In the genomic region with DNA sequence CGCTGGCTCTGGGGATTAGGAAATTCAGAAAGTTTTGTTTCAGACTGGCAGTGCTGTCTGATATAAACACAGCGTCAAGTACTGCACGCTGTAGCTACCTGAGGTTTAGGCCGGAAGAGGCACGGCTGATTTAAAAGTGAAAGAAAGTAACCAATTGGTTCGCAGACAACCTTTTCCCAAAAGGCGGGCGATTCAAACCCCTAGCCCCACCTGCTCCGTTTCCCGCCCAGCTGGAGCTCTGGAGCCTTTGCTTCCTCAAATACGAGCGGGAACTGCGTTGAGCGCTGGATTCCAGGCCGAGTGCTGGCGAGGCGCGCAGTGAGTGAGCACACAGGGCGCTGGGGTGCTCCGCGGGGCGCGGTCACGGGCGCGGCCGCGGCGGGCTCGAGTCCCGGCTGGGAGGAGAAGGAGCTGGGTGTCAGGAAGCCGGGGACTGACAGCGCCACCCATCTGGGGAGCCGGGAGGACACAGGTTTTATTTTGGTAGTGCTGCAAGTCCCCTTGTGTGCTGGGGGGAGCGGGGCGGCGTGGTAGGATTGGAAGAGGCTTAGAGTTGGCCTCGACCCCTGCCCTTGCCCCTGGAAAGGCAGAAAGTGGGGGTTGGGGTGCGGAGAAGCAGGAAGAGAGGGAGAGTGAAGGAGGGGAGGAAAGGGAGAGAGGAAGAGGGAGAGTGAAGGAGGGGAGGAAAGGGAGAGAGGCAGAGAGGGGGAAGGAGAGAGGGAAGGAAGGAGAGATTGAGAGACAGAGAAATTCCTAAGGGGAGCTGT, we compare ENCODE assay signal across 8 cellular contexts. TPM values are rescaled to one million over a fixed set of nuclear protein-coding genes. Genes with fewer than 3 reads are reported as not detected.
DNase-seq lines count a peak whose midpoint lies in the region; ATAC-seq, FAIRE-seq and TF ChIP-seq lines count a peak whose summit lies in the region.

No MANE protein-coding gene starts in this region.

- H3K4me1 ChIP-seq in keratinocyte (ENCODE audit: control insufficient read depth, extremely low read depth, insufficient read depth, low read length) = peaks cover 23% of the 10 kb centered on the region

- H4K20me1 ChIP-seq in keratinocyte (ENCODE audit: control insufficient read depth, extremely low read depth, insufficient read depth, low read length) = no peaks in the 10 kb centered on the region

- no peaks in the 10 kb centered on the region for H3K9me3 ChIP-seq in keratinocyte (ENCODE audit: control insufficient read depth, low read depth, low read length)

- FAIRE-seq in keratinocyte (lab: Jason Lieb, UNC) = peak; percentile 68

- TF ChIP-seq CTCF in keratinocyte (optimal IDR thresholded peaks at IDR 0.05 in 1 of 3, IDR thresholded peaks at IDR 0.05 in 1 of 3, conservative IDR thresholded peaks at IDR 0.05 in 1 of 3; ENCODE audit: extremely low read depth in 1 of 3, insufficient read depth in 2 of 3, low read length in 3 of 3) = peak in 2 of 3 experiments; percentile 6 to 39

- peak; percentile 56 for DNase-seq in 8988T
- peak; percentile 90 to 94 for DNase-seq in NCI-H2081 (lab: John Stamatoyannopoulos, UW)
- DNase-seq in activated CD4-positive, CD25-positive, alpha-beta regulatory T cell treated with anti-CD3 and anti-CD28 coated beads, Interleukin-2, amount 50 U/mL, for 16 hours (ENCODE audit: low read depth, low spot score) = peak; percentile 45
- peak; percentile 56 for DNase-seq in cerebellar cortex (ENCODE audit: low spot score)
- DNase-seq in keratinocyte (ENCODE audit: low read depth, low spot score) = peak; percentile 33
- peak; percentile 86 for DNase-seq in stimulated activated CD4-positive, alpha-beta T cell treated with anti-CD3 and anti-CD28 coated beads, Interleukin-15, amount 100 ng/mL, for 24 hours

- H3K4me2 ChIP-seq in keratinocyte (ENCODE audit: control insufficient read depth, extremely low read depth, insufficient read depth, low read depth, low read length) = peak overlapping the region; percentile 96

- peaks cover 14% of the 10 kb centered on the region for H3K79me2 ChIP-seq in keratinocyte (ENCODE audit: control insufficient read depth, insufficient read depth, low read length)

- ATAC-seq in GM18511 (IDR thresholded peaks at IDR 0.05; ENCODE audit: unreplicated experiment) = peak; percentile 56
- ATAC-seq in HG03039 (IDR thresholded peaks at IDR 0.05; ENCODE audit: unreplicated experiment) = peak; percentile 48

- H3K27ac ChIP-seq in keratinocyte (ENCODE audit: control insufficient read depth, insufficient read depth, low read length) = peak overlapping the region; percentile 16

- no peaks in the 10 kb centered on the region for H3K9me1 ChIP-seq in keratinocyte (ENCODE audit: control insufficient read depth, extremely low read depth, insufficient read depth, low read length)

- H3K27me3 ChIP-seq in keratinocyte (ENCODE audit: control insufficient read depth, extremely low read depth, insufficient read depth, low read length) = no peaks in the 10 kb centered on the region

- H3K4me3 ChIP-seq in keratinocyte (ENCODE audit: control insufficient read depth in 2 of 3, extremely low read depth in 1 of 3, insufficient read depth in 2 of 3, low read depth in 1 of 3, low read length in 3 of 3) = peak overlapping the region; percentile 45 to 72 (median 72)

- peak overlapping the region; percentile 70 for H2AFZ ChIP-seq in keratinocyte (ENCODE audit: control insufficient read depth, low read length)

- dilution Hi-C loops in keratinocyte (cut with MboI; ENCODE audit: extremely low pct_ligation_motif_present, low sequenced_read_pairs) = no loop called here

- H3K9ac ChIP-seq in keratinocyte (ENCODE audit: control insufficient read depth, extremely low read depth, insufficient read depth, low read length) = peak overlapping the region; percentile 68

- H3K36me3 ChIP-seq in keratinocyte (ENCODE audit: control insufficient read depth in 2 of 2, extremely low read depth in 1 of 2, insufficient read depth in 2 of 2, low read length in 2 of 2) = no peaks in the 10 kb centered on the region

RNA-seq across cellular contexts. Expression of gene FAM111A, which starts 2.1 kb away (rescaled TPM):
- polyA plus RNA-seq in keratinocyte = 15.9 to 21.0 TPM (median 18.1 TPM) in 3 replicates
- polyA plus RNA-seq in keratinocyte (2011; ENCODE audit: low read depth) = 8.7 TPM
- polyA plus RNA-seq in keratinocyte (2011; cell fraction: cytosol; rRNA removed) = 6.4 and 17.5 TPM in 2 replicates
- 29.7 and 35.6 TPM in 2 replicates for polyA plus RNA-seq in keratinocyte (2011; cell fraction: nucleus; rRNA removed)
- polyA plus RNA-seq in keratinocyte (2012; ENCODE audit: low replicate concordance) = 10.5 and 13.5 TPM in 2 replicates
- polyA minus RNA-seq in keratinocyte = 6.6 to 20.5 TPM (median 9.4 TPM) in 3 replicates
- polyA minus RNA-seq in keratinocyte (2011; cell fraction: cytosol; rRNA and poly(A)+ RNA removed) = 8.4 TPM
- polyA minus RNA-seq in keratinocyte (2011; cell fraction: nucleus; rRNA and poly(A)+ RNA removed) = 10.1 and 17.4 TPM in 2 replicates

RNA-seq across cellular contexts. Expression of gene DTX4, which starts 27.2 kb away (rescaled TPM):
- polyA plus RNA-seq in keratinocyte = 1.6 to 2.0 TPM (median 1.9 TPM) in 3 replicates
- 1.6 TPM for polyA plus RNA-seq in keratinocyte (2011; ENCODE audit: low read depth)
- 2.4 and 3.2 TPM in 2 replicates for polyA plus RNA-seq in keratinocyte (2011; cell fraction: cytosol; rRNA removed)
- polyA plus RNA-seq in keratinocyte (2011; cell fraction: nucleus; rRNA removed) = 9.2 and 9.8 TPM in 2 replicates
- 3.6 and 6.0 TPM in 2 replicates for polyA plus RNA-seq in keratinocyte (2012; ENCODE audit: low replicate concordance)
- 4.8 to 16.2 TPM (median 5.3 TPM) in 3 replicates for polyA minus RNA-seq in keratinocyte
- polyA minus RNA-seq in keratinocyte (2011; cell fraction: cytosol; rRNA and poly(A)+ RNA removed) = 6.1 TPM
- 4.6 and 6.5 TPM in 2 replicates for polyA minus RNA-seq in keratinocyte (2011; cell fraction: nucleus; rRNA and poly(A)+ RNA removed)

RNA-seq across cellular contexts. Expression of gene FAM111B, which starts 37.7 kb away (rescaled TPM):
- 0.54 to 5.3 TPM (median 4.9 TPM) in 3 replicates for polyA plus RNA-seq in keratinocyte
- 0.15 TPM for polyA plus RNA-seq in keratinocyte (2011; ENCODE audit: low read depth)
- 0.66 and 1.9 TPM in 2 replicates for polyA plus RNA-seq in keratinocyte (2011; cell fraction: cytosol; rRNA removed)
- 0.64 and 1.1 TPM in 2 replicates for polyA plus RNA-seq in keratinocyte (2011; cell fraction: nucleus; rRNA removed)
- polyA plus RNA-seq in keratinocyte (2012; ENCODE audit: low replicate concordance) = 0.11 and 5.4 TPM in 2 replicates
- polyA minus RNA-seq in keratinocyte = 0.53 to 9.1 TPM (median 2.4 TPM) in 3 replicates
- polyA minus RNA-seq in keratinocyte (2011; cell fraction: cytosol; rRNA and poly(A)+ RNA removed) = 1.3 TPM
- polyA minus RNA-seq in keratinocyte (2011; cell fraction: nucleus; rRNA and poly(A)+ RNA removed) = 0.62 and 1.3 TPM in 2 replicates

RNA-seq across cellular contexts. Expression of gene GLYATL1B, which starts 58.7 kb away (rescaled TPM):
- polyA plus RNA-seq in keratinocyte = not detected in 3 replicates
- not detected for polyA plus RNA-seq in keratinocyte (2011; ENCODE audit: low read depth)
- polyA plus RNA-seq in keratinocyte (2011; cell fraction: cytosol; rRNA removed) = not detected in 2 replicates
- polyA plus RNA-seq in keratinocyte (2011; cell fraction: nucleus; rRNA removed) = not detected in 2 replicates
- not detected in 2 replicates for polyA plus RNA-seq in keratinocyte (2012; ENCODE audit: low replicate concordance)
- polyA minus RNA-seq in keratinocyte = not detected in 3 replicates
- polyA minus RNA-seq in keratinocyte (2011; cell fraction: cytosol; rRNA and poly(A)+ RNA removed) = not detected
- polyA minus RNA-seq in keratinocyte (2011; cell fraction: nucleus; rRNA and poly(A)+ RNA removed) = not detected in 2 replicates

Comparison
In these comparisons a context has a peak if more than half of its experiments do, and no peak if none do; other contexts are left out.
1. Peak in every context shown above with its lines: DNase-seq, ATAC-seq, H3K4me3 ChIP-seq and H3K27ac ChIP-seq.
2. DNase-seq: peak in every context shown above with its lines; median percentile 92 in NCI-H2081; 86 in stimulated activated CD4-positive, alpha-beta T cell treated with anti-CD3 and anti-CD28 coated beads, Interleukin-15, amount 100 ng/mL, for 24 hours; 56 in 8988T; 56 in cerebellar cortex; 45 in activated CD4-positive, CD25-positive, alpha-beta regulatory T cell treated with anti-CD3 and anti-CD28 coated beads, Interleukin-2, amount 50 U/mL, for 16 hours; 33 in keratinocyte.